ENCODE assay signal across 8 cellular contexts in the genomic region with DNA sequence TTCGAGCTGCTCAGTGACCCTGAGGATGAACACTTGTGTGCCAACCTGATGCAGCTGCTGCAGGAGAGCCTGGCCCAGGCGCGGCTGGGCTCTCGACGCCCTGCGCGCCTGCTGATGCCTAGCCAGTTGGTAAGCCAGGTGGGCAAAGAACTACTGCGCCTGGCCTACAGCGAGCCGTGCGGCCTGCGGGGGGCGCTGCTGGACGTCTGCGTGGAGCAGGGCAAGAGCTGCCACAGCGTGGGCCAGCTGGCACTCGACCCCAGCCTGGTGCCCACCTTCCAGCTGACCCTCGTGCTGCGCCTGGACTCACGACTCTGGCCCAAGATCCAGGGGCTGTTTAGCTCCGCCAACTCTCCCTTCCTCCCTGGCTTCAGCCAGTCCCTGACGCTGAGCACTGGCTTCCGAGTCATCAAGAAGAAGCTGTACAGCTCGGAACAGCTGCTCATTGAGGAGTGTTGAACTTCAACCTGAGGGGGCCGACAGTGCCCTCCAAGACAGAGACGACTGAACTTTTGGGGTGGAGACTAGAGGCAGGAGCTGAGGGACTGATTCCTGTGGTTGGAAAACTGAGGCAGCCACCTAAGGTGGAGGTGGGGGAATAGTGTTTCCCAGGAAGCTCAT. TPM values are rescaled to one million over a fixed set of nuclear protein-coding genes. Genes with fewer than 3 reads are reported as not detected.
DNase-seq lines count a peak whose midpoint lies in the region; ATAC-seq, FAIRE-seq and TF ChIP-seq lines count a peak whose summit lies in the region.

No MANE protein-coding gene starts in this region.

- no peaks in the 10 kb centered on the region for H3K27me3 Mint-ChIP-seq in IgD-negative memory B cell

- H3K9ac ChIP-seq in kidney (ENCODE audit: low read length in 2 of 2): peak overlapping the region; percentile 98

- intact Hi-C loops in kidney (cut with DNase I): loop anchor here (10.0 kb wide), 1 partner anchor 60 kb away; no protein-coding TSS in a partner anchor

- H3K4me3 Mint-ChIP-seq in IgD-negative memory B cell: peak overlapping the region; percentile 97 to 99 (median 99)

- peaks cover 2 to 13% of the 10 kb centered on the region in 2 donors for H3K36me3 ChIP-seq in kidney (ENCODE audit: control insufficient read depth in 1 of 2, insufficient read depth in 2 of 2, low read length in 2 of 2)

- peaks cover 17 to 31% (median 23%) of the 10 kb centered on the region in 3 donors for H3K4me1 Mint-ChIP-seq in IgD-negative memory B cell

- H3K4me3 ChIP-seq in cardiac fibroblast (replicated peaks in 1 of 2; ENCODE audit: low read depth in 2 of 2, low read length in 2 of 2) (peak overlapping the region; percentile 90 to 91), kidney (ENCODE audit: low read length in 2 of 2) (peak overlapping the region; percentile 98)

- peaks cover 7% of the 10 kb centered on the region for H3K36me3 Mint-ChIP-seq in IgD-negative memory B cell

- peak overlapping the region; percentile 94 to 96 (median 95) for H3K27ac Mint-ChIP-seq in IgD-negative memory B cell

- ATAC-seq in HG02571 (IDR thresholded peaks at IDR 0.05; ENCODE audit: unreplicated experiment) (no peak), GM18498 (IDR thresholded peaks at IDR 0.05; ENCODE audit: unreplicated experiment) (no peak)

- H3K9me3 Mint-ChIP-seq in IgD-negative memory B cell: no peaks in the 10 kb centered on the region

- peak overlapping the region; percentile 99 for H3K27ac ChIP-seq in kidney (ENCODE audit: low read depth in 2 of 2, low read length in 2 of 2)

- H3K9me3 ChIP-seq in kidney (ENCODE audit: control insufficient read depth in 1 of 2, low read length in 2 of 2): no peaks in the 10 kb centered on the region

- peaks cover 8 to 11% of the 10 kb centered on the region in 2 donors for H3K4me1 ChIP-seq in kidney (ENCODE audit: control insufficient read depth in 1 of 2, insufficient read depth in 1 of 2, low read depth in 1 of 2, low read length in 2 of 2)

- TF ChIP-seq CTCF in cardiac fibroblast (IDR thresholded peaks at IDR 0.05; ENCODE audit: low read depth, low read length) (peak; percentile 74), kidney (IDR thresholded peaks at IDR 0.05; ENCODE audit: borderline replicate concordance, extremely low read depth, insufficient read depth) (peak; percentile 58)

- no peak for FAIRE-seq in kidney (lab: Jason Lieb, UNC)

- peak; percentile 70 for DNase-seq in Caki2 (ENCODE audit: low read depth)
- DNase-seq in UCSD-AML1 (lab: John Stamatoyannopoulos, UW; ENCODE audit: unreplicated experiment): peak; percentile 75
- peak; percentile 70 to 84 for DNase-seq in cardiac fibroblast (ENCODE audit: low read depth in 2 of 2)
- peak; percentile 92 for DNase-seq in kidney
- DNase-seq in stimulated activated CD4-positive, alpha-beta T cell treated with anti-CD3 and anti-CD28 coated beads, Interleukin-12 subunit alpha, Interleukin-12 subunit beta, amount 100 ng/mL, for 4 hours: peak; percentile 70

- in situ Hi-C loops in Caki2 (cut with HindIII; ENCODE audit: low pct_unique_long_range_greater_than_20kb, low sequenced_read_pairs): loop anchor here (5.0 kb wide), 1 partner anchor 37 kb away; no protein-coding TSS in a partner anchor

RNA-seq across cellular contexts. Expression of a gene that starts 1.1 kb away (rescaled TPM):
- total RNA-seq in Caki2 (2014; rRNA removed; shearing (Covaris generic); ENCODE audit: low replicate concordance): 408 and 445 TPM in 2 replicates
- polyA plus RNA-seq in IgD-negative memory B cell (79.9 TPM), kidney (ENCODE audit: insufficient read depth, low read depth, low replicate concordance) (96.9 TPM)
- total RNA-seq in kidney: 292 TPM

RNA-seq across cellular contexts. Expression of a gene that starts 58.8 kb away (rescaled TPM):
- 55.1 and 82.7 TPM in 2 replicates for total RNA-seq in Caki2 (2014; rRNA removed; shearing (Covaris generic); ENCODE audit: low replicate concordance)
- 24.8 TPM for polyA plus RNA-seq in IgD-negative memory B cell
- 36.1 TPM for total RNA-seq in kidney
- polyA plus RNA-seq in kidney (ENCODE audit: insufficient read depth, low read depth, low replicate concordance): 24.0 TPM

RNA-seq across cellular contexts. Expression of a gene that starts 59.0 kb away (rescaled TPM):
- 279 and 280 TPM in 2 replicates for total RNA-seq in Caki2 (2014; rRNA removed; shearing (Covaris generic); ENCODE audit: low replicate concordance)
- 426 TPM for polyA plus RNA-seq in IgD-negative memory B cell
- 132 TPM for total RNA-seq in kidney
- polyA plus RNA-seq in kidney (ENCODE audit: insufficient read depth, low read depth, low replicate concordance): 210 TPM
